ENCODE assay signal across 10 cellular contexts in genomic region chr1:85321237-85321964, GRCh38. TPM values are rescaled to one million over a fixed set of nuclear protein-coding genes. Genes with fewer than 3 reads are reported as not detected.
A peak's percentile ranks its signal among the peaks of the same experiment; 100 is the strongest.
DNase-seq lines count a peak whose midpoint lies in the region; ATAC-seq and TF ChIP-seq lines count a peak whose summit lies in the region.
"Had no signal": no experiment of that assay in that cellular context is flagged by ENCODE, and none has a peak within 500 bp of the region (broad histone marks: within the 10 kb centered on the region; RNA-seq: fewer than 3 reads in every experiment).

No MANE protein-coding gene starts in this region.

- TF ChIP-seq CTCF in fibroblast of lung (conservative IDR thresholded peaks at IDR 0.05 in 1 of 2, IDR thresholded peaks at IDR 0.05 in 1 of 2; ENCODE audit: low read depth in 1 of 2, low read length in 2 of 2), result no peak
- TF ChIP-seq CTCF in CD8-positive, alpha-beta T cell (IDR thresholded peaks at IDR 0.05), result no peak

- H2AFZ ChIP-seq in fibroblast of lung (ENCODE audit: low read length), result no peak overlapping the region

- peak overlapping the region; percentile 69 for H3K27ac ChIP-seq in fibroblast of lung (ENCODE audit: insufficient read depth, low read length)
- H3K27ac ChIP-seq in CD8-positive, alpha-beta T cell (ENCODE audit: low read depth, low read length), result no peak overlapping the region
- H3K27ac ChIP-seq: cardiac muscle cell had no signal

- peaks cover 7% of the 10 kb centered on the region for H3K79me2 ChIP-seq in fibroblast of lung (ENCODE audit: control insufficient read depth, insufficient read depth, low read length)

- peaks cover 13% of the 10 kb centered on the region for H3K27me3 Mint-ChIP-seq in CD8-positive, alpha-beta T cell (ENCODE audit: low read depth)

- intact Hi-C loops in CD8-positive, alpha-beta T cell (cut with DNase I, micrococcal nuclease), result no loop called here

- H3K4me3 Mint-ChIP-seq in CD8-positive, alpha-beta T cell, result no peak overlapping the region

- ATAC-seq in GM21786 (IDR thresholded peaks at IDR 0.05; ENCODE audit: unreplicated experiment) (peak; percentile 56), GM21737 (IDR thresholded peaks at IDR 0.05; ENCODE audit: unreplicated experiment) (no peak)
- no peak for ATAC-seq in CD8-positive, alpha-beta T cell

- no peak overlapping the region for H3K27ac Mint-ChIP-seq in CD8-positive, alpha-beta T cell

- H3K27me3 ChIP-seq in fibroblast of lung (ENCODE audit: control insufficient read depth, insufficient read depth, low read length), result no peaks in the 10 kb centered on the region
- H3K27me3 ChIP-seq in CD8-positive, alpha-beta T cell (ENCODE audit: insufficient read depth, low read length), result no peaks in the 10 kb centered on the region
- H3K27me3 ChIP-seq: cardiac muscle cell had no signal

- H3K36me3 Mint-ChIP-seq in CD8-positive, alpha-beta T cell, result no peaks in the 10 kb centered on the region

- H3K4me2 ChIP-seq in fibroblast of lung (ENCODE audit: extremely low read depth, insufficient read depth, low read length), result no peak overlapping the region

- no peaks in the 10 kb centered on the region for H3K9me3 ChIP-seq in fibroblast of lung (ENCODE audit: control insufficient read depth, insufficient read depth, low read depth, low read length)
- H3K9me3 ChIP-seq in CD8-positive, alpha-beta T cell (ENCODE audit: low read length), result no peaks in the 10 kb centered on the region

- DNase-seq in EH (ENCODE audit: low read depth) (peak; percentile 88), NCI-H2171 (lab: John Stamatoyannopoulos, UW) (peak; percentile 70), fibroblast of lung (ENCODE audit: low read depth in 2 of 2) (peak; percentile 56 to 83), C1 segment of cervical spinal cord (lab: John Stamatoyannopoulos, UW) (no peak), ecto neural progenitor cell (ENCODE audit: low spot score) (no peak)
- no peak for DNase-seq in CD8-positive, alpha-beta T cell

- CTCF ChIA-PET in CD8-positive, alpha-beta T cell (lab: Charles Lee), result no interaction called here

- H3K9me3 Mint-ChIP-seq in CD8-positive, alpha-beta T cell, result no peaks in the 10 kb centered on the region

- peaks cover 25% of the 10 kb centered on the region for H3K4me1 ChIP-seq in fibroblast of lung (ENCODE audit: control insufficient read depth, extremely low read depth, insufficient read depth, low read length)
- H3K4me1 ChIP-seq in CD8-positive, alpha-beta T cell (ENCODE audit: insufficient read depth, low read length), result no peaks in the 10 kb centered on the region

- no peaks in the 10 kb centered on the region for H4K20me1 ChIP-seq in fibroblast of lung (ENCODE audit: control insufficient read depth, extremely low read depth, insufficient read depth, low read length)

- no peaks in the 10 kb centered on the region for H3K4me1 Mint-ChIP-seq in CD8-positive, alpha-beta T cell (ENCODE audit: low read depth)

- H3K9ac ChIP-seq in fibroblast of lung (ENCODE audit: insufficient read depth, low read length), result no peak overlapping the region

- POLR2A ChIA-PET in CD8-positive, alpha-beta T cell (lab: Charles Lee), result no interaction called here

- no peaks in the 10 kb centered on the region for H3K36me3 ChIP-seq in fibroblast of lung (ENCODE audit: control insufficient read depth, insufficient read depth, low read length)
- no peaks in the 10 kb centered on the region for H3K36me3 ChIP-seq in CD8-positive, alpha-beta T cell (ENCODE audit: insufficient read depth, low read length)
- H3K36me3 ChIP-seq: cardiac muscle cell had no signal

- H3K4me3 ChIP-seq in fibroblast of lung (replicated peaks in 1 of 4; ENCODE audit: control extremely low read depth in 1 of 4, insufficient read depth in 1 of 4, low read depth in 3 of 4, low read length in 4 of 4), result no peak overlapping the region
- H3K4me3 ChIP-seq in CD8-positive, alpha-beta T cell (ENCODE audit: low read depth, low read length), result no peak overlapping the region
- H3K4me3 ChIP-seq: cardiac muscle cell, lung had no signal

RNA-seq across cellular contexts. Expression of gene BCL10, which starts 45.0 kb away (rescaled TPM):
- 21.3 and 30.2 TPM in 2 replicates for total RNA-seq in fibroblast of lung
- polyA plus RNA-seq in fibroblast of lung, result 18.8 and 20.1 TPM in 2 replicates
- 20.1 and 20.2 TPM in 2 replicates for polyA plus RNA-seq in fibroblast of lung (2012)
- polyA minus RNA-seq in fibroblast of lung (ENCODE audit: low replicate concordance), result 13.4 and 17.8 TPM in 2 replicates
- total RNA-seq in CD8-positive, alpha-beta T cell, result 10 to 100 TPM; 48.2 to 51.7 TPM

Comparison
In these comparisons a context has a peak if more than half of its experiments do, and no peak if none do; other contexts are left out.
1. DNase-seq: peak in EH (single experiment), NCI-H2171 (single experiment) and fibroblast of lung (2 of 2); none in C1 segment of cervical spinal cord (0 of 14), CD8-positive, alpha-beta T cell (0 of 7) and ecto neural progenitor cell (single experiment).